9 cellular contexts compared by ENCODE assay signal in the genomic region with DNA sequence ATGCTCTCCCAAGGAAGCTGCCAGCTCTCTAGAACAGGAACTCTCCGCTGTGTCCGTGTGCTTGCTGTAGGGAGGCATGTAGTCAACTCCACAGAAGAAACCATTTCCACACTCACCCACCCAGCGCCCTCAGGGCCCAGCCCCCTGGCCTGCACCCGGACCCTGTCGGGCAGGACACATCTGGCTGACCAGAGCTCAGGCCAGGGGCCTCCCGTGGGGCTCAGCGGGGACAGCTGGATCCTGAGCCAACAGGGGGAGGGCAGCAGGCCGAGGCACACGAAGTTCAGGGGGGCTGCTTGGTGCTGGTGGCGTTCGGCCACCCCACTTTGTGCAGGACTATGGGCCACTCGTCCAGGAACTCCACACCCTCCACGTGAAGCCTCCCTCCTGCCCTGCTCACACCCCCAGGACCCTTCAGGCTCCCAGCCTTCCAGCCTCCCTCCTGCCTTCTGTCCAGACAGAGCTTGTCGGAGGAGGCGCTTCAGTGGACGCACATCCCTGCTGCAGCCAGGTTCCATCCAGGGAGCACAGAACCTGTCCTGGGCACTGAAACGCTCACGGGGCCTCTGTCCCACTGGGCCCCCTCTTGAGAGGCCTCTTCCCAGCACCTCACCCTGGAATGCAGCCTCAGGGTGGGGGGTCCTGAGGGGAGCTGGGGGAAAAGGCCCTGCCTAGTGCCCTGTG. TPM values are rescaled to one million over a fixed set of nuclear protein-coding genes. Genes with fewer than 3 reads are reported as not detected.
DNase-seq lines count a peak whose midpoint lies in the region; ATAC-seq and TF ChIP-seq lines count a peak whose summit lies in the region.
"Had no signal": no experiment of that assay in that cellular context is flagged by ENCODE, and none has a peak within 500 bp of the region (broad histone marks: within the 10 kb centered on the region; RNA-seq: fewer than 3 reads in every experiment).

No MANE protein-coding gene starts in this region.

- H3K27ac Mint-ChIP-seq in chondrocyte (ENCODE audit: unreplicated experiment) (peak overlapping the region; percentile 91), mesothelial cell of epicardium (peak overlapping the region; percentile 67)
- no peak overlapping the region for H3K27ac Mint-ChIP-seq in activated T-helper 2 cell treated with anti-CD3 and anti-CD28 coated beads, Interferon-gamma antibody, Interleukin-2, Interleukin-4, amounts not matched to agents 10 μg/mL and 5 μg/mL and 100 μg/mL, durations not matched to agents 14 hours and 24 hours and 36 hours

- intact Hi-C loops in activated T-helper 2 cell treated with anti-CD3 and anti-CD28 coated beads, Interferon-gamma antibody, Interleukin-2, Interleukin-4, amounts not matched to agents 10 μg/mL and 5 μg/mL and 100 μg/mL, durations not matched to agents 14 hours and 24 hours and 36 hours (cut with micrococcal nuclease): no loop called here

- H3K27ac ChIP-seq in C4-2B (peak overlapping the region; percentile 77; the same call in 1 of the 2 replicates), stomach smooth muscle (ENCODE audit: low read length) (peak overlapping the region; percentile 87)

- H3K36me3 ChIP-seq in stomach smooth muscle (ENCODE audit: control insufficient read depth in 2 of 2, insufficient read depth in 2 of 2, low read length in 2 of 2): no peaks in the 10 kb centered on the region

- DNase-seq in chondrocyte (ENCODE audit: low spot score): no peak
- DNase-seq in mesothelial cell of epicardium (ENCODE audit: low spot score in 2 of 2, unreplicated experiment in 2 of 2): no peak
- DNase-seq in MV-4-11 (lab: John Stamatoyannopoulos, UW): no peak
- DNase-seq in activated effector memory CD4-positive, alpha-beta T cell treated with Interleukin-2 at 50 U/mL for 16 hours: no peak
- no peak for DNase-seq in activated T-helper 2 cell treated with anti-CD3 and anti-CD28 coated beads, Interferon-gamma antibody, Interleukin-2, Interleukin-4, amounts not matched to agents 10 μg/mL and 5 μg/mL and 100 μg/mL, durations not matched to agents 14 hours and 24 hours and 36 hours (ENCODE audit: low spot score)
- DNase-seq: activated CD4-positive, alpha-beta T cell treated with anti-CD3 and anti-CD28 coated beads for 4 hours had no signal

- TF ChIP-seq CTCF in C4-2B (conservative IDR thresholded peaks at IDR 0.05) (no peak), chondrocyte (IDR thresholded peaks at IDR 0.05) (no peak), mesothelial cell of epicardium (IDR thresholded peaks at IDR 0.05; ENCODE audit: unreplicated experiment) (no peak)

- H3K27me3 ChIP-seq in stomach smooth muscle (ENCODE audit: control insufficient read depth in 1 of 2, insufficient read depth in 2 of 2, low read length in 2 of 2): no peaks in the 10 kb centered on the region

- H3K9ac ChIP-seq in stomach smooth muscle (ENCODE audit: low read length in 2 of 2): no peak overlapping the region

- H3K9me3 Mint-ChIP-seq in chondrocyte (ENCODE audit: low read depth): no peaks in the 10 kb centered on the region
- H3K9me3 Mint-ChIP-seq in mesothelial cell of epicardium: no peaks in the 10 kb centered on the region
- no peaks in the 10 kb centered on the region for H3K9me3 Mint-ChIP-seq in activated T-helper 2 cell treated with anti-CD3 and anti-CD28 coated beads, Interferon-gamma antibody, Interleukin-2, Interleukin-4, amounts not matched to agents 10 μg/mL and 5 μg/mL and 100 μg/mL, durations not matched to agents 14 hours and 24 hours and 36 hours

- H3K9me3 ChIP-seq in stomach smooth muscle (ENCODE audit: control insufficient read depth in 2 of 2, low read length in 2 of 2): no peaks in the 10 kb centered on the region

- H3K4me1 Mint-ChIP-seq in chondrocyte (ENCODE audit: low read depth): peaks cover 53% of the 10 kb centered on the region
- H3K4me1 Mint-ChIP-seq in mesothelial cell of epicardium: peaks cover 38% of the 10 kb centered on the region
- no peaks in the 10 kb centered on the region for H3K4me1 Mint-ChIP-seq in activated T-helper 2 cell treated with anti-CD3 and anti-CD28 coated beads, Interferon-gamma antibody, Interleukin-2, Interleukin-4, amounts not matched to agents 10 μg/mL and 5 μg/mL and 100 μg/mL, durations not matched to agents 14 hours and 24 hours and 36 hours (ENCODE audit: low read depth)

- ATAC-seq in HG03460 (IDR thresholded peaks at IDR 0.05; ENCODE audit: unreplicated experiment): no peak

- H3K4me3 ChIP-seq in stomach smooth muscle (ENCODE audit: low read length in 2 of 2): no peak overlapping the region

- H3K27me3 Mint-ChIP-seq in chondrocyte (ENCODE audit: low read depth): no peaks in the 10 kb centered on the region
- H3K27me3 Mint-ChIP-seq in mesothelial cell of epicardium (ENCODE audit: low read depth): no peaks in the 10 kb centered on the region
- no peaks in the 10 kb centered on the region for H3K27me3 Mint-ChIP-seq in activated T-helper 2 cell treated with anti-CD3 and anti-CD28 coated beads, Interferon-gamma antibody, Interleukin-2, Interleukin-4, amounts not matched to agents 10 μg/mL and 5 μg/mL and 100 μg/mL, durations not matched to agents 14 hours and 24 hours and 36 hours (ENCODE audit: low read depth)

- no peak overlapping the region for H3K4me3 Mint-ChIP-seq in chondrocyte (ENCODE audit: unreplicated experiment)
- no peak overlapping the region for H3K4me3 Mint-ChIP-seq in mesothelial cell of epicardium
- no peak overlapping the region for H3K4me3 Mint-ChIP-seq in activated T-helper 2 cell treated with anti-CD3 and anti-CD28 coated beads, Interferon-gamma antibody, Interleukin-2, Interleukin-4, amounts not matched to agents 10 μg/mL and 5 μg/mL and 100 μg/mL, durations not matched to agents 14 hours and 24 hours and 36 hours (ENCODE audit: low read depth)

- peaks cover 78% of the 10 kb centered on the region for H3K4me1 ChIP-seq in stomach smooth muscle (ENCODE audit: control insufficient read depth, insufficient read depth, low read length)

- H3K36me3 Mint-ChIP-seq in chondrocyte (ENCODE audit: low read depth) (no peaks in the 10 kb centered on the region), mesothelial cell of epicardium (no peaks in the 10 kb centered on the region)
- no peaks in the 10 kb centered on the region for H3K36me3 Mint-ChIP-seq in activated T-helper 2 cell treated with anti-CD3 and anti-CD28 coated beads, Interferon-gamma antibody, Interleukin-2, Interleukin-4, amounts not matched to agents 10 μg/mL and 5 μg/mL and 100 μg/mL, durations not matched to agents 14 hours and 24 hours and 36 hours (ENCODE audit: low read depth)

RNA-seq across cellular contexts. Expression of gene FAAP20, which starts 15.0 kb away (rescaled TPM):
- total RNA-seq in chondrocyte (48.4 to 76.1 TPM (median 69.2 TPM) in 3 replicates), mesothelial cell of epicardium (92.2 to 100 TPM (median 94.1 TPM) in 3 replicates)
- total RNA-seq in activated T-helper 2 cell treated with anti-CD3 and anti-CD28 coated beads, Interferon-gamma antibody, Interleukin-2, Interleukin-4, amounts not matched to agents 10 μg/mL and 5 μg/mL and 100 μg/mL, durations not matched to agents 14 hours and 24 hours and 36 hours: 61.5 and 63.8 TPM in 2 replicates

RNA-seq across cellular contexts. Expression of gene SKI, which starts 18.6 kb away (rescaled TPM):
- total RNA-seq in chondrocyte (112 to 135 TPM (median 116 TPM) in 3 replicates), mesothelial cell of epicardium (105 to 110 TPM (median 105 TPM) in 3 replicates)
- total RNA-seq in activated T-helper 2 cell treated with anti-CD3 and anti-CD28 coated beads, Interferon-gamma antibody, Interleukin-2, Interleukin-4, amounts not matched to agents 10 μg/mL and 5 μg/mL and 100 μg/mL, durations not matched to agents 14 hours and 24 hours and 36 hours: 37.0 and 41.1 TPM in 2 replicates
